ENCODE assay signal across 27 cellular contexts in genomic region chr9:20117482-20117881, GRCh38.
"Had no signal": no experiment of that assay in that cellular context is flagged by ENCODE, and none has a peak within 500 bp of the region (broad histone marks: within the 10 kb centered on the region; RNA-seq: fewer than 3 reads in every experiment).

No MANE protein-coding gene starts in this region.

- H3K4me3 ChIP-seq: neural progenitor cell, ovary, psoas muscle, skin epidermis, stomach, thoracic aorta, thyroid gland, tibial nerve, upper lobe of left lung, vagina had no signal

- H3K27ac ChIP-seq: neural progenitor cell, ovary, parathyroid adenoma, psoas muscle, skin epidermis, stomach, thoracic aorta, thyroid gland, tibial nerve, upper lobe of left lung, vagina had no signal

- H3K4me1 Mint-ChIP-seq: neural progenitor cell; stimulated activated effector memory CD8-positive, alpha-beta T cell treated with anti-CD3 and anti-CD28 coated beads, Interleukin-12 subunit alpha, Interleukin-12 subunit beta, amount 100 ng/mL, for 72 hours had no signal

- H3K79me2 ChIP-seq: parathyroid adenoma had no signal

- H3K9me3 ChIP-seq: ovary, psoas muscle, thoracic aorta, thyroid gland, upper lobe of left lung, vagina had no signal

- H3K9ac ChIP-seq: neural progenitor cell, parathyroid adenoma had no signal

- FAIRE-seq: urothelium cell line had no signal

- H3K27me3 ChIP-seq: neural progenitor cell, ovary, stomach, thyroid gland, tibial nerve, upper lobe of left lung, vagina had no signal

- H3K4me1 ChIP-seq: neural progenitor cell, parathyroid adenoma, psoas muscle, stomach, thyroid gland, tibial nerve, upper lobe of left lung, vagina had no signal

- H3K4me2 ChIP-seq: neural progenitor cell had no signal

- H3K36me3 Mint-ChIP-seq: natural killer cell treated with Interleukin-12 subunit alpha and Interleukin-12 subunit beta and Interleukin-15 and Interleukin-18, amount 100 ng/mL, for 72 hours; neural progenitor cell; stimulated activated effector memory CD8-positive, alpha-beta T cell treated with anti-CD3 and anti-CD28 coated beads, Interleukin-12 subunit alpha, Interleukin-12 subunit beta, amount 100 ng/mL, for 72 hours had no signal

- ATAC-seq: naive thymus-derived CD8-positive, alpha-beta T cell; natural killer cell treated with Interleukin-12 subunit alpha and Interleukin-12 subunit beta and Interleukin-15 and Interleukin-18, amount 100 ng/mL, for 72 hours; psoas muscle; right cardiac atrium; sciatic nerve; stimulated activated effector memory CD8-positive, alpha-beta T cell treated with anti-CD3 and anti-CD28 coated beads, Interleukin-12 subunit alpha, Interleukin-12 subunit beta, amount 100 ng/mL, for 72 hours had no signal

- H3K4me3 Mint-ChIP-seq: naive thymus-derived CD8-positive, alpha-beta T cell; natural killer cell treated with Interleukin-12 subunit alpha and Interleukin-12 subunit beta and Interleukin-15 and Interleukin-18, amount 100 ng/mL, for 72 hours; neural progenitor cell; stimulated activated effector memory CD8-positive, alpha-beta T cell treated with anti-CD3 and anti-CD28 coated beads, Interleukin-12 subunit alpha, Interleukin-12 subunit beta, amount 100 ng/mL, for 72 hours; stimulated activated naive B cell treated with anti-CD40 and anti-IgM and Interleukin-4, amounts not matched to agents 10 μg/mL and 1 μg/mL and 100 μg/mL, for 72 hours; stimulated activated naive CD8-positive, alpha-beta T cell treated with anti-CD3 and anti-CD28 coated beads, Interleukin-15, Interleukin-2, amounts not matched to agents 100 ng/mL and 50 ng/mL, for 24 hours had no signal

- H3K36me3 ChIP-seq: neural progenitor cell, ovary, stomach, thoracic aorta, thyroid gland, tibial nerve, upper lobe of left lung, vagina had no signal

- H3K27ac Mint-ChIP-seq: naive thymus-derived CD8-positive, alpha-beta T cell; natural killer cell treated with Interleukin-12 subunit alpha and Interleukin-12 subunit beta and Interleukin-15 and Interleukin-18, amount 100 ng/mL, for 72 hours; neural progenitor cell; progenitor cell of endocrine pancreas; stimulated activated effector memory CD8-positive, alpha-beta T cell treated with anti-CD3 and anti-CD28 coated beads, Interleukin-12 subunit alpha, Interleukin-12 subunit beta, amount 100 ng/mL, for 72 hours; stimulated activated naive B cell treated with anti-CD40 and anti-IgM and Interleukin-4, amounts not matched to agents 10 μg/mL and 1 μg/mL and 100 μg/mL, for 72 hours; stimulated activated naive CD8-positive, alpha-beta T cell treated with anti-CD3 and anti-CD28 coated beads, Interleukin-15, Interleukin-2, amounts not matched to agents 100 ng/mL and 50 ng/mL, for 24 hours had no signal

- H3K27me3 Mint-ChIP-seq: naive thymus-derived CD8-positive, alpha-beta T cell; natural killer cell treated with Interleukin-12 subunit alpha and Interleukin-12 subunit beta and Interleukin-15 and Interleukin-18, amount 100 ng/mL, for 72 hours; progenitor cell of endocrine pancreas; stimulated activated naive CD8-positive, alpha-beta T cell treated with anti-CD3 and anti-CD28 coated beads, Interleukin-15, Interleukin-2, amounts not matched to agents 100 ng/mL and 50 ng/mL, for 24 hours had no signal

- H2AFZ ChIP-seq: neural progenitor cell, parathyroid adenoma had no signal

- DNase-seq: naive thymus-derived CD8-positive, alpha-beta T cell; occipital lobe; ovary; posterior cingulate gyrus; psoas muscle; right cardiac atrium; stimulated activated CD4-positive, alpha-beta T cell treated with anti-CD3 and anti-CD28 coated beads, Interleukin-15, amount 100 ng/mL, for 24 hours; stimulated activated CD4-positive, alpha-beta T cell treated with anti-CD3 and anti-CD28 coated beads, Interleukin-2, amount 100 ng/mL, for 24 hours; stimulated activated CD4-positive, alpha-beta T cell treated with anti-CD3 and anti-CD28 coated beads, Interleukin-2, amount 100 ng/mL, for 48 hours; stimulated activated CD4-positive, alpha-beta T cell treated with anti-CD3 and anti-CD28 coated beads, Interleukin-4, amount 100 ng/mL, for 24 hours; stimulated activated naive B cell treated with anti-CD40 and anti-IgM and Interleukin-4, amounts not matched to agents 10 μg/mL and 1 μg/mL and 100 μg/mL, for 72 hours; stimulated activated naive CD4-positive, alpha-beta T cell treated with Interleukin-2 at 50 U/mL for 16 hours; stomach; thyroid gland; upper lobe of left lung had no signal
